10 cellular contexts compared by ENCODE assay signal in the genomic region with DNA sequence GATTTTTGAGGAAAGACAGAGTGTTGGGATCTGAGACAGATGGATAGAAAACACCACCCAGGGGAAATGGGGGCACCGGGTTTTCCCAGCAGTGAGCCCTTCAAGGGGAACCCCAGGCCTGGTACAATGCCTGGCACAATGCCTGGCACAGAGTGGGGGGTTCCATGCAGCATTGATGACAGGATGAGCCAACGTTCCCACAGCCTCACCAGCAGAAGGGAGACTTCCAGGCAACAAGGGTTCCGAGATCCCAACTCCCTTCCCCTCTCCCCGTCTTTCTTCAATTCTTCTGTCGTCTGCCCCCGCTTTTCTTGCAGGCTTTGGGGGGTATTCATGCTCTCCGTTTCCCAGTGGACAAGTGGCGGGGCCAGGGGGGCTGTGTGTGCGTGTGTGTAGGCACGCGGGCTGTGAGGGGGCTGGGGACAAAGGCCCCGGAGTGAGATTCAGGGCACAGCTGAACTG.
DNase-seq lines count a peak whose midpoint lies in the region; ATAC-seq and TF ChIP-seq lines count a peak whose summit lies in the region.
"Had no signal": no experiment of that assay in that cellular context is flagged by ENCODE, and none has a peak within 500 bp of the region (broad histone marks: within the 10 kb centered on the region; RNA-seq: fewer than 3 reads in every experiment).

No MANE protein-coding gene starts in this region.

- DNase-seq in IMR-90 (no peak), mesendoderm (no peak), NCI-H748 (lab: John Stamatoyannopoulos, UW; ENCODE audit: unreplicated experiment) (no peak), DMS53 treated with DMSO at 0.1 percent for 48 hours (lab: John Stamatoyannopoulos, UW; ENCODE audit: unreplicated experiment) (no peak)
- no peak for DNase-seq in effector CD8-positive, alpha-beta T cell (lab: John Stamatoyannopoulos, UW)
- DNase-seq: DMS79, RPMI8226 had no signal

- peak overlapping the region; percentile 99 for H2AK9ac ChIP-seq in IMR-90 (replicated peaks; ENCODE audit: low read depth, low read length, poor library complexity)

- intact Hi-C loops in IMR-90 (cut with micrococcal nuclease), result no loop called here

- H2BK5ac ChIP-seq in IMR-90 (ENCODE audit: low read depth, low read length, poor library complexity, severe bottlenecking) (peak overlapping the region; percentile 96), mesendoderm (ENCODE audit: low read length) (peak overlapping the region; percentile 94)

- H3K56ac ChIP-seq in IMR-90 (ENCODE audit: extremely low read depth, insufficient read depth, low read length) (peak overlapping the region; percentile 94), mesendoderm (ENCODE audit: low read length) (peak overlapping the region; percentile 89)

- H2BK15ac ChIP-seq in IMR-90 (ENCODE audit: low read depth, low read length) (peak overlapping the region; percentile 98), mesendoderm (replicated peaks; ENCODE audit: low read depth) (no peak overlapping the region)

- H3K4me3 ChIP-seq in IMR-90 (ENCODE audit: insufficient read depth, low read depth, low read length), result no peak overlapping the region
- peak overlapping the region in 1 of 2 donors; percentile 36 for H3K4me3 ChIP-seq in duodenal mucosa (ENCODE audit: low read depth in 1 of 2, low read length in 2 of 2)
- no peak overlapping the region for H3K4me3 ChIP-seq in mesendoderm (ENCODE audit: low read length)
- H3K4me3 ChIP-seq in subcutaneous abdominal adipose tissue (ENCODE audit: low read depth in 1 of 5, low read length in 5 of 5), result peak overlapping the region in 4 of 5 donors; percentile 2 to 30 (median 10)

- peak overlapping the region; percentile 99 for H3K18ac ChIP-seq in IMR-90 (ENCODE audit: low read depth, low read length)
- H3K18ac ChIP-seq in mesendoderm (ENCODE audit: low read length), result peak overlapping the region; percentile 81

- H2BK120ac ChIP-seq in IMR-90 (ENCODE audit: low read depth, low read length) (peak overlapping the region; percentile 100), mesendoderm (ENCODE audit: low read depth, low read length) (peak overlapping the region; percentile 82)

- in situ Hi-C loops in IMR-90 (cut with MboI; ENCODE audit: low sequenced_read_pairs), result no loop called here

- peak overlapping the region; percentile 99 for H3K23ac ChIP-seq in IMR-90 (ENCODE audit: low read depth, low read length)
- H3K23ac ChIP-seq in mesendoderm (ENCODE audit: low read length), result peak overlapping the region; percentile 59

- H3K79me1 ChIP-seq in IMR-90 (ENCODE audit: low read depth in 1 of 2, low read length in 2 of 2) (peaks cover 0 to 5% of the 10 kb centered on the region in 2 experiments; a peak in 1 of 4 replicates), mesendoderm (ENCODE audit: low read length) (no peaks in the 10 kb centered on the region)

- TF ChIP-seq RAD21 in IMR-90 (IDR thresholded peaks at IDR 0.05; ENCODE audit: low read length), result no peak

- no TSS peak for BruUV-seq in IMR-90 (replicated peaks; lab: Mats Ljungman, UMichigan)

- H3K79me2 ChIP-seq in mesendoderm (ENCODE audit: control insufficient read depth, insufficient read depth, low read length), result no peaks in the 10 kb centered on the region

- H3K4me2 ChIP-seq in IMR-90 (ENCODE audit: low read depth, low read length) (peak overlapping the region; percentile 3), mesendoderm (ENCODE audit: low read length) (no peak overlapping the region)

- CTCF ChIA-PET in IMR-90 (lab: Yijun Ruan, JAX), result no interaction called here

- peak overlapping the region; percentile 100 for H4K5ac ChIP-seq in IMR-90 (ENCODE audit: low read depth, low read length)
- H4K5ac ChIP-seq in mesendoderm (ENCODE audit: low read length), result no peak overlapping the region

- peak overlapping the region; percentile 98 to 99 for H4K8ac ChIP-seq in IMR-90 (ENCODE audit: low read depth in 2 of 2, low read length in 2 of 2)
- H4K8ac ChIP-seq in mesendoderm (ENCODE audit: low read depth, low read length), result no peak overlapping the region

- peak overlapping the region; percentile 100 for H2BK20ac ChIP-seq in IMR-90 (ENCODE audit: low read depth, low read length)

- peaks cover 20% of the 10 kb centered on the region for H3K9me1 ChIP-seq in IMR-90 (ENCODE audit: insufficient read depth, low read length)

- peak overlapping the region; percentile 42 for H3K9ac ChIP-seq in IMR-90 (ENCODE audit: low read depth, low read length)
- peak overlapping the region in 1 of 2 donors; percentile 58 for H3K9ac ChIP-seq in duodenal mucosa (ENCODE audit: low read depth in 1 of 2, low read length in 2 of 2)
- H3K9ac ChIP-seq in mesendoderm (ENCODE audit: low read length), result peak overlapping the region; percentile 50
- H3K9ac ChIP-seq in subcutaneous abdominal adipose tissue (ENCODE audit: low read length in 5 of 5), result peak overlapping the region; percentile 12 to 94 (median 70)

- POLR2A ChIA-PET in IMR-90 (lab: Charles Lee; ENCODE audit: unreplicated experiment), result no interaction called here

- H3K36me3 ChIP-seq in IMR-90 (ENCODE audit: control insufficient read depth, insufficient read depth, low read length), result no peaks in the 10 kb centered on the region
- no peaks in the 10 kb centered on the region for H3K36me3 ChIP-seq in duodenal mucosa (ENCODE audit: control insufficient read depth in 1 of 2, insufficient read depth in 2 of 2, low read length in 2 of 2)
- H3K36me3 ChIP-seq in mesendoderm (ENCODE audit: control insufficient read depth, insufficient read depth, low read length), result no peaks in the 10 kb centered on the region
- H3K36me3 ChIP-seq in subcutaneous abdominal adipose tissue (ENCODE audit: control insufficient read depth in 5 of 5, insufficient read depth in 5 of 5, low read length in 5 of 5), result no peaks in the 10 kb centered on the region

- TF ChIP-seq POLR2A in IMR-90 (IDR thresholded peaks at IDR 0.05; ENCODE audit: low read depth, low read length), result no peak

- WGBS in IMR-90 (ENCODE audit: extremely low coverage in 2 of 2, insufficient read length in 1 of 2), 2 experiments, result 50% methylated on average over 1 of the region's 12 CpGs; no CpG with 5 or more reads in 1 of the 2 experiments
- no CpG with 5 or more reads among the region's 12 CpGs for WGBS in mesendoderm (ENCODE audit: extremely low coverage, insufficient coverage, low lambda C conversion rate)

- peak overlapping the region; percentile 99 for H3K14ac ChIP-seq in IMR-90 (replicated peaks; ENCODE audit: low read depth, low read length)

- H2AFZ ChIP-seq in IMR-90 (replicated peaks; ENCODE audit: low read length, poor library complexity), result peak overlapping the region; percentile 92

- peak overlapping the region; percentile 98 for H2AK5ac ChIP-seq in IMR-90 (ENCODE audit: low read depth, low read length)
- H2AK5ac ChIP-seq in mesendoderm (ENCODE audit: low read length), result peak overlapping the region; percentile 63

- H3K4me1 ChIP-seq in IMR-90 (ENCODE audit: control insufficient read depth, insufficient read depth, low read length) (peaks cover 46% of the 10 kb centered on the region), duodenal mucosa (ENCODE audit: control insufficient read depth in 1 of 2, insufficient read depth in 2 of 2, low read length in 2 of 2) (peaks cover 65 to 73% of the 10 kb centered on the region in 2 donors), mesendoderm (ENCODE audit: control insufficient read depth, low read depth, low read length) (peaks cover 23% of the 10 kb centered on the region), subcutaneous abdominal adipose tissue (ENCODE audit: control insufficient read depth in 5 of 5, insufficient read depth in 5 of 5, low read length in 5 of 5) (peaks cover 47 to 89% (median 84%) of the 10 kb centered on the region in 5 donors)

- dilution Hi-C loops in IMR-90 (cut with HindIII; ENCODE audit: low sequenced_read_pairs, unreplicated experiment), result no loop called here

- peak overlapping the region; percentile 100 for H3K4ac ChIP-seq in IMR-90 (ENCODE audit: low read depth, low read length)
- H3K4ac ChIP-seq in mesendoderm (ENCODE audit: low read depth, low read length), result peak overlapping the region; percentile 56

- ATAC-seq in IMR-90 (ENCODE audit: low read depth) (peak; percentile 22), HG02840 (IDR thresholded peaks at IDR 0.05; ENCODE audit: low FRiP score, unreplicated experiment) (no peak)

- H3K27me3 ChIP-seq in IMR-90 (ENCODE audit: control insufficient read depth, insufficient read depth, low read length), result no peaks in the 10 kb centered on the region
- H3K27me3 ChIP-seq in duodenal mucosa (ENCODE audit: control insufficient read depth in 1 of 2, insufficient read depth in 2 of 2, low read length in 2 of 2), result no peaks in the 10 kb centered on the region
- no peaks in the 10 kb centered on the region for H3K27me3 ChIP-seq in mesendoderm (ENCODE audit: insufficient read depth, low read length, poor library complexity)
- no peaks in the 10 kb centered on the region for H3K27me3 ChIP-seq in subcutaneous abdominal adipose tissue (ENCODE audit: control insufficient read depth in 5 of 5, insufficient read depth in 4 of 5, low read length in 5 of 5)

- no peaks in the 10 kb centered on the region for H4K20me1 ChIP-seq in IMR-90 (ENCODE audit: insufficient read depth, low read length)

- peak overlapping the region; percentile 100 for H4K91ac ChIP-seq in IMR-90 (ENCODE audit: insufficient read depth, low read depth, low read length)

- no peak for TF ChIP-seq CTCF in IMR-90 (conservative IDR thresholded peaks at IDR 0.05; ENCODE audit: low read depth, low read length)

- peak overlapping the region; percentile 97 for H3K27ac ChIP-seq in IMR-90 (ENCODE audit: insufficient read depth, low read length)
- H3K27ac ChIP-seq in duodenal mucosa (ENCODE audit: low read depth, low read length), result peak overlapping the region; percentile 84
- H3K27ac ChIP-seq in mesendoderm (ENCODE audit: low read depth, low read length), result peak overlapping the region; percentile 91
- H3K27ac ChIP-seq in subcutaneous abdominal adipose tissue (ENCODE audit: low read depth, low read length), result peak overlapping the region; percentile 98

- H3K9me3 ChIP-seq in IMR-90 (ENCODE audit: control insufficient read depth, insufficient read depth, low read length), result no peaks in the 10 kb centered on the region
- H3K9me3 ChIP-seq in duodenal mucosa (ENCODE audit: control insufficient read depth in 1 of 2, low read length in 2 of 2), result no peaks in the 10 kb centered on the region
- H3K9me3 ChIP-seq in subcutaneous abdominal adipose tissue (ENCODE audit: control insufficient read depth in 5 of 5, low read length in 5 of 5), result no peaks in the 10 kb centered on the region

TF ChIP-seq in IMR-90, 13 proteins besides CTCF, POLR2A, EP300 and RAD21 (continues in another document):
- TF ChIP-seq NFE2L2 (IDR thresholded peaks at IDR 0.05; ENCODE audit: low read depth, low read length) (no peak), RFX5 (IDR thresholded peaks at IDR 0.05; ENCODE audit: low read depth, low read length) (no peak), BHLHE40 (IDR thresholded peaks at IDR 0.05; ENCODE audit: low read depth, low read length) (no peak)

Comparison
In these comparisons a context has a peak if more than half of its experiments do, and no peak if none do; other contexts are left out.
1. H3K4me3 ChIP-seq: peak in subcutaneous abdominal adipose tissue (4 of 5); none in IMR-90 (single experiment) and mesendoderm (single experiment).
2. Peak in every context shown above with its lines, with median percentiles within 50 percentile points of each other: H3K27ac ChIP-seq.